Comparison of ENCODE assay signal across 11 cellular contexts in the genomic region with DNA sequence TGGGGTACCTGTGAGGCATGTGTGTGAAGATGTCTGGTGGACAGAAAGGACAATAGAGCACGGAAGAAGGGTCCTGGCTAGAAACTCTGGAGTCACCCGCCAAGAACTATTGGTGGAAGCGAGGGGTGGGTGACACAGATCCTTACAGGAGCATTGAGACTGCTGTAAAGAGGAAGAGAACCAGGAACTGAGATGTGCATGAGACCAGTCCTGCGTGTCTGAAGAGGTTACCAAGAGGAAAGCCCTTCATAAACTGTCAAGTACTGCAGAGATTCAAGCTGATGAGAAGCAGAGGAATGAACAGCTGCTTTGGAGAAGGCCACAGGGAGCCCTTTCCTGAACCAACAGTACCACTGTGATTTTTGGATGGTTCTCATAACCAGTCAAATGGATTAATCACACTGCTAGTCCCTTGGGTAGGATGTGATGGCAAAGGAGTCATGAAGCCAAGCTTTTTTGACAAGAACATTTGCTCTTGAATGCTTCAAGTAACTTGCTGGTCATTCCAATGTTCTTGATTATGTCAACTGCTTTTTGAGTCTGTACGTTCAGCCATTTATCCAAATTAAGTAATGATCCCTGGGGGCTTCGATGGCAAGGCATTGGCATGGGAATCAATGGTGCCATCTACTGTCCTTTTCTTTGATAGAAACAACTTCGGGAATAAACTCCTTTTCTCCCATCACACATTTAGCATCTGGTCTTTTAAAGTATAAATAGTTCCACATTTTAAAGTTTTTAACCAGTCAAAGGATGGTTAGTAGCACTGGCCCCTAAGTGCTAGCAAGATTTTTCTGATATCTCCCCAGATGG. TPM values are rescaled to one million over a fixed set of nuclear protein-coding genes. Genes with fewer than 3 reads are reported as not detected.
DNase-seq lines count a peak whose midpoint lies in the region; ATAC-seq, FAIRE-seq and TF ChIP-seq lines count a peak whose summit lies in the region.
"Had no signal": no experiment of that assay in that cellular context is flagged by ENCODE, and none has a peak within 500 bp of the region (broad histone marks: within the 10 kb centered on the region; RNA-seq: fewer than 3 reads in every experiment).

No MANE protein-coding gene starts in this region.

- peaks cover 9% of the 10 kb centered on the region for H3K27me3 Mint-ChIP-seq in nephron progenitor cell (ENCODE audit: low read depth, poor library complexity)

- H3K79me2 ChIP-seq in GM12878 (ENCODE audit: control insufficient read depth, insufficient read depth, low read length), result no peaks in the 10 kb centered on the region

- H3K36me3 Mint-ChIP-seq in nephron progenitor cell (ENCODE audit: low read depth), result no peaks in the 10 kb centered on the region
- H3K36me3 Mint-ChIP-seq: activated naive CD8-positive, alpha-beta T cell had no signal

- no peak for TF ChIP-seq CTCF in GM12864 (IDR thresholded peaks at IDR 0.05; ENCODE audit: low read depth, low read length, missing control alignments)
- TF ChIP-seq CTCF in GM12878 (IDR thresholded peaks at IDR 0.05 in 2 of 3, conservative IDR thresholded peaks at IDR 0.05 in 1 of 3; ENCODE audit: control insufficient read depth in 2 of 3, extremely low read depth in 1 of 3, insufficient read depth in 1 of 3, low read depth in 3 of 3, low read length in 3 of 3), result peak in 2 of 3 experiments; percentile 13 to 43; a peak in 3 of 6 replicates
- no peak for TF ChIP-seq CTCF in nephron progenitor cell (IDR thresholded peaks at IDR 0.05)

- FAIRE-seq in GM12878 (lab: Jason Lieb, UNC), result peak; percentile 70
- FAIRE-seq in GM12892 (lab: Jason Lieb, UNC), result no peak
- FAIRE-seq: TTC549 had no signal

- H3K27ac Mint-ChIP-seq in nephron progenitor cell, result peak overlapping the region; percentile 13
- H3K27ac Mint-ChIP-seq: activated naive CD8-positive, alpha-beta T cell had no signal

- no peaks in the 10 kb centered on the region for H4K20me1 ChIP-seq in GM12878 (ENCODE audit: control insufficient read depth, insufficient read depth)

- H3K9me3 Mint-ChIP-seq in nephron progenitor cell, result no peaks in the 10 kb centered on the region

- DNase-seq in GM12864 (ENCODE audit: low read depth) (peak; percentile 13), GM12878 (ENCODE audit: low read depth, low spot score) (no peak), nephron progenitor cell (no peak), GM12892 (ENCODE audit: insufficient read length) (no peak), EL (no peak), NK-92 (lab: John Stamatoyannopoulos, UW; ENCODE audit: unreplicated experiment) (no peak)
- DNase-seq: NCI-H187 treated with DMSO at 0.1 percent for 48 hours had no signal

- peaks cover 36% of the 10 kb centered on the region for H3K4me1 Mint-ChIP-seq in nephron progenitor cell

- CTCF ChIA-PET in GM12878 (lab: Yijun Ruan, JAX), result interaction anchor here (0.6 to 3.5 kb wide), 10 partner anchors 10 to 394 kb away, joined by 3 to 20 read pairs (median 4); no protein-coding TSS in a partner anchor

- H3K4me2 ChIP-seq in GM12878 (ENCODE audit: control insufficient read depth, insufficient read depth), result no peak overlapping the region

- intact Hi-C loops in GM12878 (cut with micrococcal nuclease; ENCODE audit: unreplicated experiment), result loop anchor here (1.0 kb wide), 1 partner anchor 295 kb away; no protein-coding TSS in a partner anchor

- H3K36me3 ChIP-seq in GM12878 (ENCODE audit: control insufficient read depth in 2 of 2, insufficient read depth in 2 of 2, low read length in 1 of 2), result no peaks in the 10 kb centered on the region

- no peak for TF ChIP-seq POLR2A in GM12878 (IDR thresholded peaks at IDR 0.05; ENCODE audit: low read depth, low read length)
- no peak for TF ChIP-seq POLR2A in GM12892 (IDR thresholded peaks at IDR 0.05; ENCODE audit: low read depth, low read length)

- H2AFZ ChIP-seq in GM12878 (ENCODE audit: control insufficient read depth, low read depth, low read length), result peak overlapping the region; percentile 49; the same call in 1 of the 2 replicates

- in situ Hi-C loops in GM12878 (cut with MboI), result no loop called here

- H3K9me3 ChIP-seq in GM12878 (replicated peaks; ENCODE audit: control insufficient read depth, insufficient read depth, low read length), result no peaks in the 10 kb centered on the region

- RAD21 ChIA-PET in GM12878 (lab: Charles Lee; ENCODE audit: unreplicated experiment), result interaction anchor here (1.3 to 1.6 kb wide), 5 partner anchors 21 to 297 kb away, joined by 3 to 5 read pairs (median 4); no protein-coding TSS in a partner anchor

- H3K4me3 Mint-ChIP-seq in nephron progenitor cell, result no peak overlapping the region
- H3K4me3 Mint-ChIP-seq: activated naive CD8-positive, alpha-beta T cell had no signal

- no peak overlapping the region for H3K9ac ChIP-seq in GM12878 (ENCODE audit: control insufficient read depth, insufficient read depth, low read length)

- peaks cover 5% of the 10 kb centered on the region; the same call in 1 of the 2 replicates for H3K4me1 ChIP-seq in GM12878 (ENCODE audit: control insufficient read depth, insufficient read depth, low read length)

- POLR2A ChIA-PET in GM12878 (lab: Charles Lee), result no interaction called here

- H3K4me3 ChIP-seq in GM12864 (ENCODE audit: low read depth, low read length), result no peak overlapping the region
- H3K4me3 ChIP-seq in GM12878, result no peak overlapping the region

- H3K27me3 ChIP-seq in GM12878 (replicated peaks in 1 of 2; ENCODE audit: control insufficient read depth in 2 of 2, insufficient read depth in 2 of 2, low read length in 1 of 2), result no peaks in the 10 kb centered on the region

- no TSS peak for BruUV-seq in GM12878 (replicated peaks; lab: Mats Ljungman, UMichigan)

- 25% methylated on average over 7 of the region's 7 CpGs for WGBS in GM12878 (ENCODE audit: insufficient coverage, insufficient replicate concordance, low lambda C conversion rate, missing lambda C conversion rate)

- no peak for TF ChIP-seq EP300 in Ishikawa (IDR thresholded peaks at IDR 0.05; ENCODE audit: borderline replicate concordance)
- TF ChIP-seq EP300 in GM12878 (IDR thresholded peaks at IDR 0.05; ENCODE audit: borderline replicate concordance in 1 of 2, control insufficient read depth in 1 of 2, low read depth in 2 of 2, low read length in 2 of 2), result no peak

- SMC1A ChIA-PET in GM12878 (lab: Charles Lee; ENCODE audit: uncharacterized antibody, unreplicated experiment), result interaction anchor here (0.8 to 2.4 kb wide), 11 partner anchors 17 to 297 kb away, joined by 3 to 11 read pairs (median 3); no protein-coding TSS in a partner anchor

- ATAC-seq in GM12878 (peak; percentile 75), HG03039 (IDR thresholded peaks at IDR 0.05; ENCODE audit: unreplicated experiment) (no peak)

- no peak overlapping the region for H3K27ac ChIP-seq in GM12878 (ENCODE audit: control insufficient read depth, insufficient read depth)

- TF ChIP-seq RAD21 in Ishikawa (IDR thresholded peaks at IDR 0.05; ENCODE audit: low read depth), result peak; percentile 59
- TF ChIP-seq RAD21 in GM12878 (IDR thresholded peaks at IDR 0.05; ENCODE audit: insufficient read depth, low read depth, low read length), result peak; percentile 56

TF ChIP-seq in Ishikawa, 13 proteins besides CTCF, POLR2A, EP300 and RAD21:
- TF ChIP-seq TEAD4 (IDR thresholded peaks at IDR 0.05), result no peak

TF ChIP-seq in GM12878, 131 proteins besides CTCF, POLR2A, EP300 and RAD21 (continues in another document):
- TF ChIP-seq IKZF2 (IDR thresholded peaks at IDR 0.05) (no peak), SP1 (IDR thresholded peaks at IDR 0.05; ENCODE audit: low read depth, low read length) (no peak), EGR1 (IDR thresholded peaks at IDR 0.05; ENCODE audit: borderline replicate concordance in 1 of 2, low read depth in 2 of 2, low read length in 2 of 2) (no peak), LARP7 (IDR thresholded peaks at IDR 0.05) (no peak)
- TF ChIP-seq, protein P1, sequence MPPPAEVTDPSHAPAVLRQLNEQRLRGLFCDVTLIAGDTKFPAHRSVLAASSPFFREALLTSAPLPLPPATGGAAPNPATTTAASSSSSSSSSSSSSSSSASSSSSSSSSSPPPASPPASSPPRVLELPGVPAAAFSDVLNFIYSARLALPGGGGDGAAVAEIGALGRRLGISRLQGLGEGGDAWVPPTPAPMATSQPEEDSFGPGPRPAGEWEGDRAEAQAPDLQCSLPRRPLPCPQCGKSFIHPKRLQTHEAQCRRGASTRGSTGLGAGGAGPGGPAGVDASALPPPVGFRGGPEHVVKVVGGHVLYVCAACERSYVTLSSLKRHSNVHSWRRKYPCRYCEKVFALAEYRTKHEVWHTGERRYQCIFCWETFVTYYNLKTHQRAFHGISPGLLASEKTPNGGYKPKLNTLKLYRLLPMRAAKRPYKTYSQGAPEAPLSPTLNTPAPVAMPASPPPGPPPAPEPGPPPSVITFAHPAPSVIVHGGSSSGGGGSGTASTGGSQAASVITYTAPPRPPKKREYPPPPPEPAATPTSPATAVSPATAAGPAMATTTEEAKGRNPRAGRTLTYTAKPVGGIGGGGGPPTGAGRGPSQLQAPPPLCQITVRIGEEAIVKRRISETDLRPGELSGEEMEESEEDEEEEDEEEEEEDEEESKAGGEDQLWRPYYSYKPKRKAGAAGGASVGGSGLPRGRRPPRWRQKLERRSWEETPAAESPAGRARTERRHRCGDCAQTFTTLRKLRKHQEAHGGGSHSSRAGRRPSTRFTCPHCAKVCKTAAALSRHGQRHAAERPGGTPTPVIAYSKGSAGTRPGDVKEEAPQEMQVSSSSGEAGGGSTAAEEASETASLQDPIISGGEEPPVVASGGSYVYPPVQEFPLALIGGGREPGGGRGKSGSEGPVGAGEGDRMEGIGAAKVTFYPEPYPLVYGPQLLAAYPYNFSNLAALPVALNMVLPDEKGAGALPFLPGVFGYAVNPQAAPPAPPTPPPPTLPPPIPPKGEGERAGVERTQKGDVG (CRISPR knock-in tag; IDR thresholded peaks at IDR 0.05), result no peak

RNA-seq across cellular contexts. Expression of a gene that starts 42.9 kb away (rescaled TPM):
- 15.3 and 15.7 TPM in 2 replicates for total RNA-seq in GM12878 (2013; cell fraction: nucleolus; rRNA removed)
- total RNA-seq in GM12878 (2014; rRNA removed), result 0.65 and 1.1 TPM in 2 replicates
- 0.89 and 1.1 TPM in 2 replicates for total RNA-seq in GM12878 (2014; rRNA removed; fragmentation: Illumina TruSeq; extraction: Trizol)
- 1.1 and 1.4 TPM in 2 replicates for total RNA-seq in GM12878 (2021)
- polyA plus RNA-seq in GM12878 (2011; ENCODE audit: low read depth), result 0.10 TPM
- polyA plus RNA-seq in GM12878 (2011; rRNA removed), result 0.83 and 1.0 TPM in 2 replicates
- polyA plus RNA-seq in GM12878 (2011; cell fraction: cytosol; rRNA removed), result 0.12 and 0.32 TPM in 2 replicates
- polyA plus RNA-seq in GM12878 (2011; cell fraction: nucleus; rRNA removed), result 5.0 and 5.7 TPM in 2 replicates
- 0.45 and 0.52 TPM in 2 replicates for polyA plus RNA-seq in GM12878 (2012)
- 0.96 and 1.0 TPM in 2 replicates for polyA plus RNA-seq in GM12878 (2014; fragmentation: Illumina TruSeq; extraction: Trizol)
- under 1 TPM; 0.11 to 0.16 TPM for polyA plus RNA-seq in GM12878 (2014; fragmentation: Nextera tagmentation; extraction: Ambion mirVana)
- polyA plus RNA-seq in GM12878 (2014; rRNA removed), result 1.1 TPM in 2 replicates
- under 1 TPM; 0.28 to 0.32 TPM for polyA plus RNA-seq in GM12878 (2016; fragmentation: Nextera tagmentation; extraction: Ambion mirVana)
- 0.95 and 1.8 TPM in 2 replicates for polyA minus RNA-seq in GM12878 (2011; rRNA and poly(A)+ RNA removed)
- 0.21 and 0.67 TPM in 2 replicates for polyA minus RNA-seq in GM12878 (2011; cell fraction: cytosol; rRNA and poly(A)+ RNA removed)
- 5.4 and 8.9 TPM in 2 replicates for polyA minus RNA-seq in GM12878 (2011; cell fraction: nucleus; rRNA and poly(A)+ RNA removed)
- 0.30 TPM for polyA plus RNA-seq in GM12892 (2012; ENCODE audit: missing spikeins)

Comparison
In these comparisons a context has a peak if more than half of its experiments do, and no peak if none do; other contexts are left out.
1. CTCF ChIP-seq: peak in GM12878 (2 of 3); none in GM12864 (single experiment) and nephron progenitor cell (single experiment).